In genomic region chr18:57276720-57277284, GRCh38 we compare ENCODE assay signal across 14 cellular contexts.
"Had no signal": no experiment of that assay in that cellular context is flagged by ENCODE, and none has a peak within 500 bp of the region (broad histone marks: within the 10 kb centered on the region; RNA-seq: fewer than 3 reads in every experiment).

No MANE protein-coding gene starts in this region.

- H3K4me1 Mint-ChIP-seq: activated T-helper 17 cell treated with anti-CD3 and anti-CD28 coated beads, Interleukin-2, amount 50 U/mL, for 72 hours; memory B cell; natural killer cell had no signal

- H3K27ac Mint-ChIP-seq: activated naive CD4-positive, alpha-beta T cell treated with anti-CD3 and anti-CD28 coated beads for 36 hours; activated T-helper 17 cell treated with anti-CD3 and anti-CD28 coated beads, Interleukin-2, amount 50 U/mL, for 72 hours; memory B cell; natural killer cell; type B pancreatic cell had no signal

- ATAC-seq: activated T-helper 17 cell treated with anti-CD3 and anti-CD28 coated beads, Interleukin-2, amount 50 U/mL, for 72 hours; heart left ventricle; left lobe of liver; natural killer cell; psoas muscle had no signal

- H3K9me3 Mint-ChIP-seq: activated naive CD4-positive, alpha-beta T cell treated with anti-CD3 and anti-CD28 coated beads for 36 hours; memory B cell; type B pancreatic cell had no signal

- H3K4me3 Mint-ChIP-seq: activated naive CD4-positive, alpha-beta T cell treated with anti-CD3 and anti-CD28 coated beads for 36 hours; activated T-helper 17 cell treated with anti-CD3 and anti-CD28 coated beads, Interleukin-2, amount 50 U/mL, for 72 hours; memory B cell; natural killer cell; type B pancreatic cell had no signal

- DNase-seq: activated CD4-positive, alpha-beta T cell treated with anti-CD3 and anti-CD28 coated beads, Interleukin-2, amount 50 U/mL, for 1 hour; activated CD4-positive, CD25-positive, alpha-beta regulatory T cell; activated naive CD4-positive, alpha-beta T cell treated with anti-CD3 and anti-CD28 coated beads for 36 hours; activated T-cell treated with anti-CD3 and anti-CD28 coated beads for 4 hours; colonic mucosa; heart left ventricle; natural killer cell; psoas muscle; stimulated activated CD4-positive, alpha-beta T cell treated with anti-CD3 and anti-CD28 coated beads, Interleukin-2, amount 100 ng/mL, for 48 hours; stimulated activated naive CD4-positive, alpha-beta T cell treated with Interleukin-2 at 50 U/mL for 16 hours had no signal

- H3K36me3 Mint-ChIP-seq: memory B cell, natural killer cell, type B pancreatic cell had no signal
